In genomic region chr10:27241640-27242472, GRCh38 we compare ENCODE assay signal across 8 cellular contexts. TPM values are rescaled to one million over a fixed set of nuclear protein-coding genes. Genes with fewer than 3 reads are reported as not detected.
A peak's percentile ranks its signal among the peaks of the same experiment; 100 is the strongest.
DNase-seq lines count a peak whose midpoint lies in the region; ATAC-seq and TF ChIP-seq lines count a peak whose summit lies in the region.

No MANE protein-coding gene starts in this region.

- peak overlapping the region; percentile 93 to 99 (median 98) for H3K4me3 Mint-ChIP-seq in CD4-positive, CD25-positive, alpha-beta regulatory T cell

- peak overlapping the region; percentile 96 for H3K27ac ChIP-seq in CD4-positive, CD25-positive, alpha-beta regulatory T cell (ENCODE audit: insufficient read depth, low read length, poor library complexity, severe bottlenecking)
- H3K27ac ChIP-seq in right lobe of liver: peak overlapping the region; percentile 89 to 96 (median 92)

- no peaks in the 10 kb centered on the region for H3K36me3 ChIP-seq in CD4-positive, CD25-positive, alpha-beta regulatory T cell (ENCODE audit: control insufficient read depth, insufficient read depth, low read length)
- H3K36me3 ChIP-seq in right lobe of liver: no peaks in the 10 kb centered on the region

- no peaks in the 10 kb centered on the region for H3K9me3 ChIP-seq in CD4-positive, CD25-positive, alpha-beta regulatory T cell (ENCODE audit: control insufficient read depth in 2 of 2, low read length in 2 of 2)
- H3K9me3 ChIP-seq in right lobe of liver: no peaks in the 10 kb centered on the region

- peak; percentile 86 to 96 (median 89) for DNase-seq in CD4-positive, CD25-positive, alpha-beta regulatory T cell
- DNase-seq in NCI-H526 treated with DMSO at 0.1 percent for 48 hours (lab: John Stamatoyannopoulos, UW) (peak; percentile 86), dermis blood vessel endothelial cell (peak; percentile 96), right lobe of liver (peak; percentile 94 to 95 (median 95))
- peak; percentile 68 to 85 for DNase-seq in activated CD4-positive, alpha-beta T cell treated with anti-CD3 and anti-CD28 coated beads, Interleukin-2, amount 50 U/mL, for 24 hours (ENCODE audit: low read depth in 1 of 2, low spot score in 1 of 2)
- peak; percentile 86 for DNase-seq in stimulated activated CD4-positive, alpha-beta T cell treated with anti-CD3 and anti-CD28 coated beads, Interleukin-4, amount 100 ng/mL, for 24 hours

- intact Hi-C loops in right lobe of liver (cut with DNase I): no loop called here

- H3K9me3 Mint-ChIP-seq in CD4-positive, CD25-positive, alpha-beta regulatory T cell: peaks cover 0 to 5% (median 0%) of the 10 kb centered on the region in 7 donors

- WGBS in right lobe of liver (ENCODE audit: insufficient coverage, low coverage, low lambda C conversion rate, missing lambda C conversion rate): under 1% methylated on average over 32 of the region's 59 CpGs

- TF ChIP-seq POLR2A in right lobe of liver (IDR thresholded peaks at IDR 0.05): peak; percentile 94

- peaks cover 11% of the 10 kb centered on the region for H3K27me3 Mint-ChIP-seq in CD4-positive, CD25-positive, alpha-beta regulatory T cell

- H3K27ac Mint-ChIP-seq in CD4-positive, CD25-positive, alpha-beta regulatory T cell: peak overlapping the region; percentile 98 to 99 (median 99)

- TF ChIP-seq CTCF in right lobe of liver (IDR thresholded peaks at IDR 0.05): peak; percentile 9 to 36 (median 25)

- peaks cover 41% of the 10 kb centered on the region for H3K4me1 ChIP-seq in CD4-positive, CD25-positive, alpha-beta regulatory T cell (ENCODE audit: control insufficient read depth, insufficient read depth, low read length, poor library complexity, severe bottlenecking)
- peaks cover 0 to 13% (median 3%) of the 10 kb centered on the region in 4 donors for H3K4me1 ChIP-seq in right lobe of liver

- peaks cover 4 to 53% (median 30%) of the 10 kb centered on the region in 4 donors for H3K4me1 Mint-ChIP-seq in CD4-positive, CD25-positive, alpha-beta regulatory T cell

- peak; percentile 79 to 80 for ATAC-seq in CD4-positive, CD25-positive, alpha-beta regulatory T cell (ENCODE audit: low read depth in 2 of 2)
- ATAC-seq in GM19372 (IDR thresholded peaks at IDR 0.05; ENCODE audit: low read depth, unreplicated experiment): peak; percentile 61
- ATAC-seq in HG03521 (IDR thresholded peaks at IDR 0.05; ENCODE audit: unreplicated experiment): peak; percentile 62
- ATAC-seq in right lobe of liver: peak; percentile 78 to 85 (median 80)

- H3K27me3 ChIP-seq in CD4-positive, CD25-positive, alpha-beta regulatory T cell (ENCODE audit: control insufficient read depth, insufficient read depth, low read length): no peaks in the 10 kb centered on the region
- H3K27me3 ChIP-seq in right lobe of liver: no peaks in the 10 kb centered on the region

- peak overlapping the region; percentile 98 for H3K4me3 ChIP-seq in CD4-positive, CD25-positive, alpha-beta regulatory T cell (ENCODE audit: low read depth, low read length)
- H3K4me3 ChIP-seq in right lobe of liver: peak overlapping the region; percentile 61 to 85 (median 83)

- peaks cover 10% of the 10 kb centered on the region for H3K36me3 Mint-ChIP-seq in CD4-positive, CD25-positive, alpha-beta regulatory T cell

RNA-seq across cellular contexts. Expression of gene ACBD5, which starts 1.3 kb away (rescaled TPM):
- total RNA-seq in CD4-positive, CD25-positive, alpha-beta regulatory T cell: 24.7 TPM
- 10 to 100 TPM; 11.0 to 12.1 (median 11.9) TPM for polyA plus RNA-seq in CD4-positive, CD25-positive, alpha-beta regulatory T cell
- total RNA-seq in dermis blood vessel endothelial cell: 25.0 and 25.5 TPM in 2 replicates
- 10 to 100 TPM; 23.1 to 45.9 (median 32.0) TPM for total RNA-seq in right lobe of liver

Comparison
In these comparisons a context has a peak if more than half of its experiments do, and no peak if none do; other contexts are left out.
1. Peak in every context shown above with its lines: DNase-seq, ATAC-seq, H3K4me3 ChIP-seq and H3K27ac ChIP-seq.